In the genomic region with DNA sequence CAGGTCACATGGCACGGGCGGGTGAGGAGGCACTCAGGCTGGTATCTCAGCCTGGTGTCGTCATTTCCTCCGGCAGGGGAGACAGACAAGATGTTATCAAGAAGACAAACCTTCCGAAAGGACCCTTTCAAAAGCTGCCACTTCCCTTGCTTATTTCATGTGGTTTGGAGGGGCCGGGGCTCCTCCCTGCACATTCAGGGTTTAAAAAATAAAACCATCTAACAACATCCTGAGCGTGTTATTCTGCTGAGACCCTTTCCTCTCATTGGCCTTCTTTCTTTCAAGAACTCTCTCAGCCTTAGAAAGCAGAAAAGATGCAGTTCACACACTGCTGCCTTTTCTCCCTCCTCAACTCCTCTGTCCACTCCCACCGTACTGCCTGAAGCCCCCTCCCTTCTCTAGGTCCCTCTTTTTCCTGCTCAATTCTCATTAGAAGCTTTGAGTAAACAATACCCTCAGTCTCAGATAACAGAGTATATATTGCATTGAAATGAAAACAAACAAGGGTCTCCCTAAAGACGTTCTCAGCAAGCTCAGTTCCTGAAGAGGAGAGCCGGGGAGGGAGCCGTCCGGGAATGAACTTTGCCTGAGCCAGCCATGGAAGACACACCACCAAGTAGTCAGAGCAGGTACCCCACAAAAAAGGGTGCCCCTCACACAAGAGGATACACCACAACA, we compare ENCODE assay signal across 8 cellular contexts. TPM values are rescaled to one million over a fixed set of nuclear protein-coding genes. Genes with fewer than 3 reads are reported as not detected.
DNase-seq lines count a peak whose midpoint lies in the region; ATAC-seq and TF ChIP-seq lines count a peak whose summit lies in the region.

No MANE protein-coding gene starts in this region.

- no peaks in the 10 kb centered on the region for H3K36me3 ChIP-seq in DOHH2 (ENCODE audit: control insufficient read depth, low read length)
- no peaks in the 10 kb centered on the region for H3K36me3 ChIP-seq in naive thymus-derived CD4-positive, alpha-beta T cell (ENCODE audit: control insufficient read depth in 2 of 3, insufficient read depth in 3 of 3, low read length in 3 of 3)
- peaks cover 0 to 13% (median 4%) of the 10 kb centered on the region in 3 donors for H3K36me3 ChIP-seq in tibial artery

- H3K9ac ChIP-seq in H9 (ENCODE audit: extremely low read depth, insufficient read length, low read length), result no peak overlapping the region

- H3K27me3 ChIP-seq in DOHH2 (ENCODE audit: control insufficient read depth, low read length) (peaks cover 28% of the 10 kb centered on the region), H9 (ENCODE audit: insufficient read depth, low read length) (no peaks in the 10 kb centered on the region), tibial artery (no peaks in the 10 kb centered on the region)
- no peaks in the 10 kb centered on the region for H3K27me3 ChIP-seq in naive thymus-derived CD4-positive, alpha-beta T cell (ENCODE audit: control insufficient read depth in 2 of 2, insufficient read depth in 2 of 2, low read length in 2 of 2)

- no peak overlapping the region for H3K56ac ChIP-seq in H9 (ENCODE audit: insufficient read length, low read depth, low read length)

- intact Hi-C loops in naive thymus-derived CD4-positive, alpha-beta T cell (cut with micrococcal nuclease), result loop anchor here (1.0 to 10.0 kb wide), 13 partner anchors 8 to 1344 kb away; a partner anchor contains a TSS
- intact Hi-C loops in tibial artery (cut with DNase I; ENCODE audit: low total_unique reads), result loop anchor here (10.0 kb wide), 1 partner anchor 266 kb away; no protein-coding TSS in a partner anchor

- CTCF ChIA-PET in naive thymus-derived CD4-positive, alpha-beta T cell (lab: Charles Lee), result interaction anchor here (0.7 to 1.6 kb wide), 4 partner anchors 12 to 34 kb away, joined by 3 to 8 read pairs (median 4); no protein-coding TSS in a partner anchor

- H2BK120ac ChIP-seq in H9 (ENCODE audit: low read depth, low read length, poor library complexity, severe bottlenecking), result no peak overlapping the region

- H2BK20ac ChIP-seq in H9 (ENCODE audit: low read depth, low read length, poor library complexity, severe bottlenecking), result no peak overlapping the region

- peaks cover 34 to 83% (median 40%) of the 10 kb centered on the region in 3 experiments for H3K36me3 Mint-ChIP-seq in H9 (ENCODE audit: insufficient read depth in 1 of 3, low read depth in 3 of 3)
- H3K36me3 Mint-ChIP-seq in T-helper 2 cell treated with Interferon-gamma antibody and Interleukin-4, amounts not matched to agents 5 μg/mL and 100 μg/mL, for 36 hours (ENCODE audit: low read depth), result peaks cover 74% of the 10 kb centered on the region
- H3K36me3 Mint-ChIP-seq in naive thymus-derived CD4-positive, alpha-beta T cell, result peaks cover 0 to 68% (median 5%) of the 10 kb centered on the region in 5 donors

- H3K27me3 Mint-ChIP-seq in H9 (ENCODE audit: low read depth), result no peaks in the 10 kb centered on the region
- H3K27me3 Mint-ChIP-seq in T-helper 2 cell treated with Interferon-gamma antibody and Interleukin-4, amounts not matched to agents 5 μg/mL and 100 μg/mL, for 36 hours (ENCODE audit: low read depth), result no peaks in the 10 kb centered on the region
- H3K27me3 Mint-ChIP-seq in naive thymus-derived CD4-positive, alpha-beta T cell, result no peaks in the 10 kb centered on the region

- H4K91ac ChIP-seq in H9 (ENCODE audit: insufficient read length, low read depth, low read length), result no peak overlapping the region

- no CpG with 5 or more reads among the region's 12 CpGs for WGBS in H9 (ENCODE audit: extremely low coverage, insufficient read length, low lambda C conversion rate)

- H3K23ac ChIP-seq in H9 (ENCODE audit: insufficient read length, low read depth, low read length), result no peak overlapping the region

- H3K4me3 ChIP-seq in DOHH2 (ENCODE audit: low read length) (peak overlapping the region; percentile 46), tibial artery (peak overlapping the region; percentile 58 to 98)
- peak overlapping the region; percentile 36 for H3K4me3 ChIP-seq in naive thymus-derived CD4-positive, alpha-beta T cell (ENCODE audit: low read length)

- H4K8ac ChIP-seq in H9 (replicated peaks; ENCODE audit: insufficient read length, low read depth, low read length), result no peak overlapping the region

- ATAC-seq in naive thymus-derived CD4-positive, alpha-beta T cell, result peak; percentile 91
- ATAC-seq in HG03045 (IDR thresholded peaks at IDR 0.05; ENCODE audit: unreplicated experiment), result no peak

- no peaks in the 10 kb centered on the region for H3K9me2 ChIP-seq in DOHH2 (replicated peaks; ENCODE audit: control insufficient read depth, low read length)

- no peak overlapping the region for H4K5ac ChIP-seq in H9 (ENCODE audit: insufficient read length, low read depth, low read length)

- H3K23me2 ChIP-seq in H9 (ENCODE audit: insufficient read length, low read depth, low read length, poor library complexity, severe bottlenecking), result no peaks in the 10 kb centered on the region

- peaks cover 6% of the 10 kb centered on the region for H3K79me1 ChIP-seq in H9 (ENCODE audit: insufficient read depth, low read depth, low read length, poor library complexity, severe bottlenecking)

- H3K79me2 ChIP-seq in DOHH2 (ENCODE audit: control insufficient read depth, low read length) (no peaks in the 10 kb centered on the region), H9 (ENCODE audit: insufficient read depth, low read length) (peaks cover 90% of the 10 kb centered on the region)

- H3K4me3 Mint-ChIP-seq in H9, result peak overlapping the region in 1 of 2 experiments; percentile 62; a peak in 2 of 5 replicates
- H3K4me3 Mint-ChIP-seq in T-helper 2 cell treated with Interferon-gamma antibody and Interleukin-4, amounts not matched to agents 5 μg/mL and 100 μg/mL, for 36 hours, result peak overlapping the region; percentile 83
- H3K4me3 Mint-ChIP-seq in naive thymus-derived CD4-positive, alpha-beta T cell, result peak overlapping the region; percentile 78 to 94 (median 86)

- POLR2A ChIA-PET in naive thymus-derived CD4-positive, alpha-beta T cell (lab: Charles Lee), result interaction anchor here (0.8 to 3.0 kb wide), 8 partner anchors 7 to 108 kb away, joined by 3 to 41 read pairs (median 6); a partner anchor contains a TSS

- no peak for DNase-seq in H9
- peak; percentile 72 for DNase-seq in T-helper 2 cell treated with Interferon-gamma antibody and Interleukin-4, amounts not matched to agents 5 μg/mL and 100 μg/mL, for 36 hours (ENCODE audit: low spot score)
- DNase-seq in astrocyte of the hippocampus (ENCODE audit: low read depth, low spot score), result peak; percentile 29
- peak; percentile 53 to 98 (median 96) for DNase-seq in naive thymus-derived CD4-positive, alpha-beta T cell
- no peak for DNase-seq in tibial artery
- no peak for DNase-seq in inferior parietal cortex (ENCODE audit: extremely low spot score)

- no peak overlapping the region for H2BK5ac ChIP-seq in H9 (ENCODE audit: insufficient read length, low read length)

- H3K27ac ChIP-seq in DOHH2 (ENCODE audit: low read depth, low read length) (0 out of 2 replicates have a peak overlapping the region, but pooled peaks have one; percentile 4), H9 (ENCODE audit: insufficient read length, low read depth, low read length) (no peak overlapping the region), tibial artery (peak overlapping the region; percentile 88 to 99)
- H3K27ac ChIP-seq in naive thymus-derived CD4-positive, alpha-beta T cell (ENCODE audit: low read depth, low read length), result peak overlapping the region; percentile 49

- H2BK12ac ChIP-seq in H9 (ENCODE audit: insufficient read length, low read depth, low read length), result no peak overlapping the region

- H2AFZ ChIP-seq in H9 (ENCODE audit: low read length), result no peak overlapping the region

- 0 out of 2 replicates have a peak, but pooled peaks cover 3% of the 10 kb centered on the region for H3F3A ChIP-seq in DOHH2 (ENCODE audit: control insufficient read depth, insufficient read depth)

- H3K4me1 ChIP-seq in DOHH2 (ENCODE audit: control insufficient read depth, low read length) (peaks cover 33% of the 10 kb centered on the region), H9 (ENCODE audit: insufficient read depth, low read length) (peaks cover 7% of the 10 kb centered on the region; the same call in 1 of the 2 replicates), tibial artery (peaks cover 0 to 100% (median 97%) of the 10 kb centered on the region in 4 donors)
- H3K4me1 ChIP-seq in naive thymus-derived CD4-positive, alpha-beta T cell (ENCODE audit: control insufficient read depth in 2 of 2, insufficient read depth in 2 of 2, low read length in 2 of 2), result peaks cover 63 to 85% of the 10 kb centered on the region in 2 donors

- TF ChIP-seq CTCF in DOHH2 (IDR thresholded peaks at IDR 0.05; ENCODE audit: low read depth, low read length, poor library complexity, severe bottlenecking), result no peak
- no peak for TF ChIP-seq CTCF in H9 (conservative IDR thresholded peaks at IDR 0.05)
- no peak for TF ChIP-seq CTCF in tibial artery (IDR thresholded peaks at IDR 0.05)

- peak overlapping the region; percentile 43 for H3K4me2 ChIP-seq in DOHH2 (ENCODE audit: low read length)
- H3K4me2 ChIP-seq in H9 (ENCODE audit: insufficient read depth, insufficient read length, low read length), result no peak overlapping the region

- peaks cover 88 to 92% of the 10 kb centered on the region in 2 experiments for H3K4me1 Mint-ChIP-seq in H9
- peaks cover 88% of the 10 kb centered on the region for H3K4me1 Mint-ChIP-seq in T-helper 2 cell treated with Interferon-gamma antibody and Interleukin-4, amounts not matched to agents 5 μg/mL and 100 μg/mL, for 36 hours (ENCODE audit: low read depth)
- H3K4me1 Mint-ChIP-seq in naive thymus-derived CD4-positive, alpha-beta T cell, result peaks cover 59 to 100% (median 95%) of the 10 kb centered on the region in 7 donors

- H4K20me1 ChIP-seq in DOHH2 (ENCODE audit: control insufficient read depth, insufficient read depth, low read depth, low read length) (no peaks in the 10 kb centered on the region), H9 (ENCODE audit: control insufficient read depth, insufficient read depth, insufficient read length) (no peaks in the 10 kb centered on the region)

- no peak overlapping the region for H3K18ac ChIP-seq in H9 (ENCODE audit: insufficient read length, low read depth, low read length)

- no peak overlapping the region for H3K4ac ChIP-seq in H9 (ENCODE audit: low read depth, low read length)

- H3T11ph ChIP-seq in H9 (ENCODE audit: low read length), result no peak overlapping the region

- H3K14ac ChIP-seq in H9 (ENCODE audit: insufficient read depth, low read length), result no peak overlapping the region

- H3K9me3 ChIP-seq in DOHH2 (ENCODE audit: control insufficient read depth, insufficient read depth, low read length) (no peaks in the 10 kb centered on the region), H9 (ENCODE audit: control insufficient read depth, low read depth, low read length) (no peaks in the 10 kb centered on the region), tibial artery (no peaks in the 10 kb centered on the region)
- H3K9me3 ChIP-seq in naive thymus-derived CD4-positive, alpha-beta T cell (ENCODE audit: control insufficient read depth in 2 of 3, low read length in 3 of 3), result no peaks in the 10 kb centered on the region

- H3K27ac Mint-ChIP-seq in H9, result peak overlapping the region in 2 of 3 experiments; percentile 87 to 88; a peak in 5 of 7 replicates
- H3K27ac Mint-ChIP-seq in T-helper 2 cell treated with Interferon-gamma antibody and Interleukin-4, amounts not matched to agents 5 μg/mL and 100 μg/mL, for 36 hours, result peak overlapping the region; percentile 89
- peak overlapping the region; percentile 80 to 98 (median 93) for H3K27ac Mint-ChIP-seq in naive thymus-derived CD4-positive, alpha-beta T cell

- no peak overlapping the region for H2AK5ac ChIP-seq in H9 (ENCODE audit: insufficient read length, low read length)

- H2BK15ac ChIP-seq in H9 (ENCODE audit: low read depth, low read length), result no peak overlapping the region

- H3K9me3 Mint-ChIP-seq in H9, result no peaks in the 10 kb centered on the region
- no peaks in the 10 kb centered on the region for H3K9me3 Mint-ChIP-seq in T-helper 2 cell treated with Interferon-gamma antibody and Interleukin-4, amounts not matched to agents 5 μg/mL and 100 μg/mL, for 36 hours
- no peaks in the 10 kb centered on the region for H3K9me3 Mint-ChIP-seq in naive thymus-derived CD4-positive, alpha-beta T cell

RNA-seq across cellular contexts. Expression of a gene that starts 9.8 kb away (rescaled TPM):
- 27.7 and 29.4 TPM in 2 replicates for total RNA-seq in H9 (2021)
- total RNA-seq in naive thymus-derived CD4-positive, alpha-beta T cell, result 10 to 100 TPM; 21.2 to 79.4 (median 30.1) TPM
- polyA plus RNA-seq in naive thymus-derived CD4-positive, alpha-beta T cell, result 1 to 10 TPM; 5.3 to 6.5 TPM

Comparison
In these comparisons a context has a peak if more than half of its experiments do, and no peak if none do; other contexts are left out.
1. DNase-seq: peak in T-helper 2 cell treated with Interferon-gamma antibody and Interleukin-4, amounts not matched to agents 5 μg/mL and 100 μg/mL, for 36 hours (single experiment), astrocyte of the hippocampus (single experiment) and naive thymus-derived CD4-positive, alpha-beta T cell (9 of 9); none in H9 (single experiment), tibial artery (0 of 2) and inferior parietal cortex (single experiment).
2. Peak in every context shown above with its lines, with median percentiles within 50 percentile points of each other: H3K4me3 ChIP-seq and H3K27ac Mint-ChIP-seq.